In the genomic region with DNA sequence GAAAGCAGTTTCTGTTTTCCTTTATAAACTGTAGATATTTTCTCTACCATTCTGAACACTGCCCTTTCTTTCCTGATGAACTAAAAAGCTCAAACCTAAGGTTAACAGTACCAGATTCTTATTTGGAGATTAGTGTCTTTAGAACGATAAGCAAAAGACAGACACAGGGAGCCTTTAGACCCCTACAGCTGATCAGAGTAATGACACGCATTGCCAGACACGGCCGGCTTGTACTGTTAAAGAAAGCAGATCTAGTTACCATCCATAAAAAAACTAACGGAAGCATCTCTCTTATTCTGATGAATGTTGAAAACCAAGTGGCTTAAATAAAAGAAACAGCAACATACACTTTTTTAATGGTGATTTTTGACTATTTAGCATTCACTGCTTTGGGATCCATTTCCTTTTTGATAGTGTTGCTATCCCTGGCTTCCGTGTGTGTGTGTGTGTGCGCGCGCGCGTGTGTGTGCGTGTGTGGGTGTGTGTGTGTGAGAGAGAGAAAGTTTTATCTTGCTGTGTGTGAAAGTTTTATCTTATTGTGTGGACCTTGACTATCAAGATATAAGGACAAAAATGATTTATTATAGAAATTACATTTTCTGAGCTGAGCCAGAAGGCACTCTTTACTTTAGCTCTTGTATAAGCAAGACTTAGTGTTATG, we compare ENCODE assay signal across 1 cellular context.
TF ChIP-seq lines count a peak whose summit lies in the region.

No MANE protein-coding gene starts in this region.

TF ChIP-seq in WTC11, 78 proteins besides CTCF, POLR2A, EP300 and RAD21 (continued from another document):
- TF ChIP-seq, protein P1, sequence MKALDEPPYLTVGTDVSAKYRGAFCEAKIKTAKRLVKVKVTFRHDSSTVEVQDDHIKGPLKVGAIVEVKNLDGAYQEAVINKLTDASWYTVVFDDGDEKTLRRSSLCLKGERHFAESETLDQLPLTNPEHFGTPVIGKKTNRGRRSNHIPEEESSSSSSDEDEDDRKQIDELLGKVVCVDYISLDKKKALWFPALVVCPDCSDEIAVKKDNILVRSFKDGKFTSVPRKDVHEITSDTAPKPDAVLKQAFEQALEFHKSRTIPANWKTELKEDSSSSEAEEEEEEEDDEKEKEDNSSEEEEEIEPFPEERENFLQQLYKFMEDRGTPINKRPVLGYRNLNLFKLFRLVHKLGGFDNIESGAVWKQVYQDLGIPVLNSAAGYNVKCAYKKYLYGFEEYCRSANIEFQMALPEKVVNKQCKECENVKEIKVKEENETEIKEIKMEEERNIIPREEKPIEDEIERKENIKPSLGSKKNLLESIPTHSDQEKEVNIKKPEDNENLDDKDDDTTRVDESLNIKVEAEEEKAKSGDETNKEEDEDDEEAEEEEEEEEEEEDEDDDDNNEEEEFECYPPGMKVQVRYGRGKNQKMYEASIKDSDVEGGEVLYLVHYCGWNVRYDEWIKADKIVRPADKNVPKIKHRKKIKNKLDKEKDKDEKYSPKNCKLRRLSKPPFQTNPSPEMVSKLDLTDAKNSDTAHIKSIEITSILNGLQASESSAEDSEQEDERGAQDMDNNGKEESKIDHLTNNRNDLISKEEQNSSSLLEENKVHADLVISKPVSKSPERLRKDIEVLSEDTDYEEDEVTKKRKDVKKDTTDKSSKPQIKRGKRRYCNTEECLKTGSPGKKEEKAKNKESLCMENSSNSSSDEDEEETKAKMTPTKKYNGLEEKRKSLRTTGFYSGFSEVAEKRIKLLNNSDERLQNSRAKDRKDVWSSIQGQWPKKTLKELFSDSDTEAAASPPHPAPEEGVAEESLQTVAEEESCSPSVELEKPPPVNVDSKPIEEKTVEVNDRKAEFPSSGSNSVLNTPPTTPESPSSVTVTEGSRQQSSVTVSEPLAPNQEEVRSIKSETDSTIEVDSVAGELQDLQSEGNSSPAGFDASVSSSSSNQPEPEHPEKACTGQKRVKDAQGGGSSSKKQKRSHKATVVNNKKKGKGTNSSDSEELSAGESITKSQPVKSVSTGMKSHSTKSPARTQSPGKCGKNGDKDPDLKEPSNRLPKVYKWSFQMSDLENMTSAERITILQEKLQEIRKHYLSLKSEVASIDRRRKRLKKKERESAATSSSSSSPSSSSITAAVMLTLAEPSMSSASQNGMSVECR (CRISPR knock-in tag; IDR thresholded peaks at IDR 0.05; ENCODE audit: borderline replicate concordance) = no peak
- TF ChIP-seq ZNF416 (CRISPR knock-in tag; IDR thresholded peaks at IDR 0.05) (no peak), NFATC4 (CRISPR knock-in tag; IDR thresholded peaks at IDR 0.05) (no peak), SOX15 (CRISPR knock-in tag; IDR thresholded peaks at IDR 0.05) (no peak)
